In the genomic region with DNA sequence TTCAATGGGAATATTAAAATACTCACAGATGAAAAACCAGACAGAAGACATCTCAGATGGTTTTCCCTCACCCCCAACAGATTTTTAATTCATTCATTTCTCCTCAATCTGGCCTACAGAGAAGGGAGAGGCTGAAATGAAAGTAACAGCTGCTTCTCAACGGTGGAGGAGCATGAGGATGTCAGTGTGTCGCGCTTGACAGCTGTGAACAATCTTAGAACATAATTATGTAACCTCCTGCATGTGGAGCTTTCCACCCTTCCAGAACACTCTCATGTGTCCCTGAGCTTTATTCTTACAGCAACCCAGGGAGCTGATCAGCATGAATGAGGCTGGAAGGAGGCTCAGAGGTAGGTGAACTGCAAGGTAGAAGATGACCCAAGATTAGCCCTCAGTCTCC, we compare ENCODE assay signal across 12 cellular contexts. TPM values are rescaled to one million over a fixed set of nuclear protein-coding genes. Genes with fewer than 3 reads are reported as not detected.
DNase-seq lines count a peak whose midpoint lies in the region; ATAC-seq lines count a peak whose summit lies in the region.
"Had no signal": no experiment of that assay in that cellular context is flagged by ENCODE, and none has a peak within 500 bp of the region (broad histone marks: within the 10 kb centered on the region; RNA-seq: fewer than 3 reads in every experiment).

No MANE protein-coding gene starts in this region.

- no peaks in the 10 kb centered on the region for H3K9me3 Mint-ChIP-seq in memory B cell
- H3K9me3 Mint-ChIP-seq in activated T-helper 2 cell treated with anti-CD3 and anti-CD28 coated beads, Interferon-gamma antibody, Interleukin-2, Interleukin-4, amounts not matched to agents 10 μg/mL and 5 μg/mL and 100 μg/mL, durations not matched to agents 14 hours and 24 hours and 36 hours, result no peaks in the 10 kb centered on the region

- DNase-seq in memory B cell (ENCODE audit: low spot score in 2 of 2), result no peak
- DNase-seq in activated T-helper 2 cell treated with anti-CD3 and anti-CD28 coated beads, Interferon-gamma antibody, Interleukin-2, Interleukin-4, amounts not matched to agents 10 μg/mL and 5 μg/mL and 100 μg/mL, durations not matched to agents 14 hours and 24 hours and 36 hours (ENCODE audit: low spot score), result no peak
- no peak for DNase-seq in COLO829 (ENCODE audit: low spot score)
- no peak for DNase-seq in NCI-H1417 (lab: John Stamatoyannopoulos, UW)
- no peak for DNase-seq in NCI-H2029 (lab: John Stamatoyannopoulos, UW)
- DNase-seq: body of pancreas, NCI-H510A treated with DMSO at 0.1 percent for 48 hours, retina, substantia nigra had no signal

- intact Hi-C loops in activated T-helper 2 cell treated with anti-CD3 and anti-CD28 coated beads, Interferon-gamma antibody, Interleukin-2, Interleukin-4, amounts not matched to agents 10 μg/mL and 5 μg/mL and 100 μg/mL, durations not matched to agents 14 hours and 24 hours and 36 hours (cut with micrococcal nuclease), result no loop called here

- H3K36me3 Mint-ChIP-seq in memory B cell, result no peaks in the 10 kb centered on the region
- peaks cover 9% of the 10 kb centered on the region for H3K36me3 Mint-ChIP-seq in activated T-helper 2 cell treated with anti-CD3 and anti-CD28 coated beads, Interferon-gamma antibody, Interleukin-2, Interleukin-4, amounts not matched to agents 10 μg/mL and 5 μg/mL and 100 μg/mL, durations not matched to agents 14 hours and 24 hours and 36 hours (ENCODE audit: low read depth)

- ATAC-seq in GM18520 (IDR thresholded peaks at IDR 0.05; ENCODE audit: unreplicated experiment) (peak; percentile 70), GM21619 (IDR thresholded peaks at IDR 0.05; ENCODE audit: unreplicated experiment) (peak; percentile 76), HG03571 (IDR thresholded peaks at IDR 0.05; ENCODE audit: unreplicated experiment) (peak; percentile 66), memory B cell (ENCODE audit: low read depth) (peak; percentile 57)
- ATAC-seq: body of pancreas had no signal

- H3K27me3 Mint-ChIP-seq in memory B cell, result no peaks in the 10 kb centered on the region
- H3K27me3 Mint-ChIP-seq in activated T-helper 2 cell treated with anti-CD3 and anti-CD28 coated beads, Interferon-gamma antibody, Interleukin-2, Interleukin-4, amounts not matched to agents 10 μg/mL and 5 μg/mL and 100 μg/mL, durations not matched to agents 14 hours and 24 hours and 36 hours (ENCODE audit: low read depth), result no peaks in the 10 kb centered on the region

- H3K27ac Mint-ChIP-seq in memory B cell, result peak overlapping the region; percentile 28
- H3K27ac Mint-ChIP-seq in activated T-helper 2 cell treated with anti-CD3 and anti-CD28 coated beads, Interferon-gamma antibody, Interleukin-2, Interleukin-4, amounts not matched to agents 10 μg/mL and 5 μg/mL and 100 μg/mL, durations not matched to agents 14 hours and 24 hours and 36 hours, result no peak overlapping the region

- H3K4me1 Mint-ChIP-seq in memory B cell, result peaks cover 6% of the 10 kb centered on the region
- peaks cover 17% of the 10 kb centered on the region for H3K4me1 Mint-ChIP-seq in activated T-helper 2 cell treated with anti-CD3 and anti-CD28 coated beads, Interferon-gamma antibody, Interleukin-2, Interleukin-4, amounts not matched to agents 10 μg/mL and 5 μg/mL and 100 μg/mL, durations not matched to agents 14 hours and 24 hours and 36 hours (ENCODE audit: low read depth)

- H3K4me3 Mint-ChIP-seq in memory B cell, result no peak overlapping the region
- H3K4me3 Mint-ChIP-seq in activated T-helper 2 cell treated with anti-CD3 and anti-CD28 coated beads, Interferon-gamma antibody, Interleukin-2, Interleukin-4, amounts not matched to agents 10 μg/mL and 5 μg/mL and 100 μg/mL, durations not matched to agents 14 hours and 24 hours and 36 hours (ENCODE audit: low read depth), result no peak overlapping the region

RNA-seq across cellular contexts. Expression of gene MB21D2, which starts 52.7 kb away (rescaled TPM):
- total RNA-seq in activated T-helper 2 cell treated with anti-CD3 and anti-CD28 coated beads, Interferon-gamma antibody, Interleukin-2, Interleukin-4, amounts not matched to agents 10 μg/mL and 5 μg/mL and 100 μg/mL, durations not matched to agents 14 hours and 24 hours and 36 hours, result 17.7 TPM in 2 replicates
